24 cellular contexts compared by ENCODE assay signal in genomic region chr7:45331563-45331962, GRCh38.
"Had no signal": no experiment of that assay in that cellular context is flagged by ENCODE, and none has a peak within 500 bp of the region (broad histone marks: within the 10 kb centered on the region; RNA-seq: fewer than 3 reads in every experiment).

No MANE protein-coding gene starts in this region.

- H3K9me3 ChIP-seq: colonic mucosa, gastrocnemius medialis had no signal

- H3K4me3 ChIP-seq: colonic mucosa, coronary artery, dorsolateral prefrontal cortex, esophagus muscularis mucosa, esophagus squamous epithelium, gastrocnemius medialis, gastroesophageal sphincter, heart left ventricle, heart right ventricle had no signal

- DNase-seq: colonic mucosa; cortex of kidney; dermis blood vessel endothelial cell; dorsolateral prefrontal cortex; effector CD4-positive, alpha-beta T cell; effector CD8-positive, alpha-beta T cell; effector memory CD4-positive, alpha-beta T cell; effector memory CD8-positive, alpha-beta T cell; endodermal cell; erythroblast; esophagus squamous epithelium; foreskin fibroblast; foreskin keratinocyte; foreskin melanocyte; gastrocnemius medialis; glutamatergic neuron; head of caudate nucleus; heart left ventricle; heart right ventricle had no signal

- H3K4me1 ChIP-seq: colonic mucosa, esophagus muscularis mucosa, esophagus squamous epithelium, foreskin keratinocyte, gastrocnemius medialis, gastroesophageal sphincter had no signal

- ATAC-seq: effector memory CD8-positive, alpha-beta T cell; esophagus mucosa; foreskin keratinocyte; gastrocnemius medialis; gastroesophageal sphincter; heart left ventricle; heart right ventricle had no signal

- H3K36me3 ChIP-seq: colonic mucosa, esophagus muscularis mucosa, esophagus squamous epithelium, gastrocnemius medialis, gastroesophageal sphincter, heart left ventricle, heart right ventricle had no signal

- H3K27ac ChIP-seq: colonic mucosa, coronary artery, dorsolateral prefrontal cortex, epithelial cell of prostate, esophagus muscularis mucosa, esophagus squamous epithelium, foreskin keratinocyte, gastrocnemius medialis, gastroesophageal sphincter, heart left ventricle, heart right ventricle had no signal

- H3K27me3 ChIP-seq: colonic mucosa, foreskin keratinocyte, gastrocnemius medialis, gastroesophageal sphincter, heart left ventricle had no signal
